13 cellular contexts compared by ENCODE assay signal in the genomic region with DNA sequence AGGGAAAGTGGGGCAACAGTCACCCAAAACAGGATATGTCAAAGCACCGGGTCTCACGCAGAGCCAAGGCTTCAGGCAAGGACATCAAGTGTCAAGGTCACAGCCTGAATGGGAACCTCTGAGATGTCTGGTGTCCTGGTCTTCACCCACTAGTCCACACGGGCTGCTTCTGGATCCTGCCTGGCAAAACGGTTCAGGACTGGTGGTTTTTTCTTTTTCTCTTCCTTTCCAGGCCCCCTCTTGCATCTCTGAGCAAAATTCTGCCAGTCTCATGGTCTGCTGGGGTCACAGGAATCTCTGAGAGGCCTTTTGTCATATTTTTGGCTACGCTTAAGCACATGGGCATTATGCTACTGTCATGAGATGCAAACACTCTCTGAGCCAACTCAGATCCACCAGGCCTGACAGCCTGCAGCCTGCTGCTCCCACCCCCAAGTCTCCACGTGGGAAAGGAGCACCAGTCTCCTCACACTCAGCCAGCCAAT.
A peak's percentile ranks its signal among the peaks of the same experiment; 100 is the strongest.
DNase-seq lines count a peak whose midpoint lies in the region; ATAC-seq and TF ChIP-seq lines count a peak whose summit lies in the region.
"Had no signal": no experiment of that assay in that cellular context is flagged by ENCODE, and none has a peak within 500 bp of the region (broad histone marks: within the 10 kb centered on the region; RNA-seq: fewer than 3 reads in every experiment).

No MANE protein-coding gene starts in this region.

- H3K36me3 ChIP-seq in left ventricle myocardium inferior (no peaks in the 10 kb centered on the region), right lobe of liver (no peaks in the 10 kb centered on the region)

- TF ChIP-seq POLR2A in right lobe of liver (IDR thresholded peaks at IDR 0.05) = no peak
- no peak for TF ChIP-seq POLR2A in erythroblast (IDR thresholded peaks at IDR 0.05; ENCODE audit: low read length)

- intact Hi-C loops in left ventricle myocardium inferior (cut with micrococcal nuclease) (no loop called here), posterior cingulate gyrus (cut with DNase I) (no loop called here), right lobe of liver (cut with DNase I) (no loop called here)

- H3K27ac ChIP-seq in angular gyrus (ENCODE audit: low read depth, low read length) = peak overlapping the region; percentile 84
- peak overlapping the region; percentile 57 for H3K27ac ChIP-seq in left ventricle myocardium inferior (replicated peaks)
- no peak overlapping the region for H3K27ac ChIP-seq in right lobe of liver

- ATAC-seq in right lobe of liver = no peak
- ATAC-seq in HG02840 (IDR thresholded peaks at IDR 0.05; ENCODE audit: low FRiP score, unreplicated experiment) = no peak
- ATAC-seq: naive thymus-derived CD4-positive, alpha-beta T cell had no signal

- TF ChIP-seq CTCF in left ventricle myocardium inferior (IDR thresholded peaks at IDR 0.05; ENCODE audit: borderline replicate concordance) = no peak
- TF ChIP-seq CTCF in right lobe of liver (IDR thresholded peaks at IDR 0.05) = no peak

- H3K4me3 ChIP-seq in left ventricle myocardium inferior = no peak overlapping the region
- no peak overlapping the region for H3K4me3 ChIP-seq in right lobe of liver

- peak; percentile 72 for DNase-seq in COLO829 (ENCODE audit: low spot score)
- DNase-seq in left ventricle myocardium inferior = no peak
- peak in 9 of 10 donors; percentile 6 to 82 (median 32) for DNase-seq in posterior cingulate gyrus
- no peak for DNase-seq in right lobe of liver
- DNase-seq in activated effector memory CD4-positive, alpha-beta T cell treated with Interleukin-2 at 50 U/mL for 16 hours = no peak
- no peak for DNase-seq in erythroblast (lab: John Stamatoyannopoulos, UW)
- DNase-seq: activated CD4-positive, alpha-beta memory T cell treated with anti-CD3 and anti-CD28 coated beads for 36 hours; activated effector memory CD4-positive, alpha-beta T cell treated with anti-CD3 and anti-CD28 coated beads, Interleukin-2, amount 50 U/mL, for 16 hours; central memory CD4-positive, alpha-beta T cell; MV-4-11; naive thymus-derived CD4-positive, alpha-beta T cell had no signal

- peaks cover 7% of the 10 kb centered on the region for H3K4me1 ChIP-seq in left ventricle myocardium inferior
- H3K4me1 ChIP-seq in right lobe of liver = no peaks in the 10 kb centered on the region

- H3K27me3 ChIP-seq in left ventricle myocardium inferior (ENCODE audit: low read depth) (no peaks in the 10 kb centered on the region), right lobe of liver (no peaks in the 10 kb centered on the region)

- 46% methylated on average over 5 of the region's 6 CpGs for WGBS in right lobe of liver (ENCODE audit: insufficient coverage, low coverage, low lambda C conversion rate, missing lambda C conversion rate)

- H3K9me3 ChIP-seq in left ventricle myocardium inferior (replicated peaks) (no peaks in the 10 kb centered on the region), right lobe of liver (no peaks in the 10 kb centered on the region)

Comparison
In these comparisons a context has a peak if more than half of its experiments do, and no peak if none do; other contexts are left out.
1. DNase-seq: peak in COLO829 (single experiment) and posterior cingulate gyrus (9 of 10); none in left ventricle myocardium inferior (single experiment), right lobe of liver (0 of 3), activated effector memory CD4-positive, alpha-beta T cell treated with Interleukin-2 at 50 U/mL for 16 hours (single experiment) and erythroblast (0 of 2).
2. H3K27ac ChIP-seq: peak in angular gyrus (single experiment) and left ventricle myocardium inferior (single experiment); none in right lobe of liver (0 of 3).